Comparison of ENCODE assay signal across 18 cellular contexts in genomic region chr10:44992070-44992731, GRCh38. TPM values are rescaled to one million over a fixed set of nuclear protein-coding genes. Genes with fewer than 3 reads are reported as not detected.
DNase-seq lines count a peak whose midpoint lies in the region; ATAC-seq and TF ChIP-seq lines count a peak whose summit lies in the region.
"Had no signal": no experiment of that assay in that cellular context is flagged by ENCODE, and none has a peak within 500 bp of the region (broad histone marks: within the 10 kb centered on the region; RNA-seq: fewer than 3 reads in every experiment).

No MANE protein-coding gene starts in this region.

- H3K36me3 ChIP-seq in KMS-11 (ENCODE audit: insufficient read depth) (peaks cover 6% of the 10 kb centered on the region; the same call in 1 of the 2 replicates), liver (ENCODE audit: control insufficient read depth in 4 of 4, insufficient read depth in 3 of 4, low read depth in 1 of 4, low read length in 3 of 4) (no peaks in the 10 kb centered on the region), stomach (peaks cover 0 to 51% (median 34%) of the 10 kb centered on the region in 4 donors)
- H3K36me3 ChIP-seq: SJCRH30 had no signal

- no peaks in the 10 kb centered on the region for H4K20me1 ChIP-seq in KMS-11 (ENCODE audit: insufficient read depth)

- H3K27me3 ChIP-seq in KMS-11 (ENCODE audit: insufficient read depth, low read depth) (no peaks in the 10 kb centered on the region), dorsolateral prefrontal cortex (no peaks in the 10 kb centered on the region), liver (ENCODE audit: control insufficient read depth in 4 of 4, insufficient read depth in 4 of 4, low read length in 3 of 4) (no peaks in the 10 kb centered on the region), stomach (no peaks in the 10 kb centered on the region)
- H3K27me3 ChIP-seq: SJCRH30 had no signal

- no peaks in the 10 kb centered on the region for H3K79me2 ChIP-seq in KMS-11 (ENCODE audit: insufficient read depth, low read depth)
- H3K79me2 ChIP-seq: parathyroid adenoma had no signal

- H3K4me2 ChIP-seq in KMS-11: peak overlapping the region; percentile 8; the same call in 1 of the 2 replicates

- in situ Hi-C loops in GM13977 (cut with MboI; ENCODE audit: low pct_unique_long_range_greater_than_20kb, low sequenced_read_pairs, unreplicated experiment): no loop called here

- H2AFZ ChIP-seq in KMS-11 (ENCODE audit: low read depth): no peak overlapping the region
- H2AFZ ChIP-seq: parathyroid adenoma had no signal

- DNase-seq in dorsolateral prefrontal cortex (peak in 3 of 10 donors; percentile 18 to 43 (median 25)), stomach (peak; percentile 83), AG20443 (ENCODE audit: low spot score) (no peak), GM13977 (ENCODE audit: low spot score) (no peak)
- DNase-seq: activated CD4-positive, alpha-beta T cell treated with anti-CD3 and anti-CD28 coated beads for 1 hour; activated T-cell treated with anti-CD3 and anti-CD28 coated beads, Interleukin-2, amount 50 U/mL, for 24 hours; central memory CD4-positive, alpha-beta T cell; DMS153; NCI-H1436; NCI-H446 treated with DMSO at 0.1 percent for 48 hours; SJCRH30; T-helper 9 cell had no signal

- no peak for TF ChIP-seq RAD21 in liver (IDR thresholded peaks at IDR 0.05)

- no peak for TF ChIP-seq EP300 in stomach (IDR thresholded peaks at IDR 0.05)

- H3K27ac ChIP-seq in KMS-11: 0 out of 2 replicates have a peak overlapping the region, but pooled peaks have one; percentile 7
- peak overlapping the region in 57 of 59 donors; percentile 3 to 97 (median 70) for H3K27ac ChIP-seq in dorsolateral prefrontal cortex
- H3K27ac ChIP-seq in liver (ENCODE audit: low read depth in 1 of 2, low read length in 2 of 2): peak overlapping the region; percentile 16 to 20
- H3K27ac ChIP-seq in stomach: peak overlapping the region in 2 of 5 donors; percentile 59 to 96
- H3K27ac ChIP-seq: parathyroid adenoma, SJCRH30 had no signal

- ATAC-seq in HG03045 (IDR thresholded peaks at IDR 0.05; ENCODE audit: unreplicated experiment) (no peak), GM21825 (IDR thresholded peaks at IDR 0.05; ENCODE audit: unreplicated experiment) (no peak)
- ATAC-seq: stimulated activated naive CD8-positive, alpha-beta T cell treated with anti-CD3 and anti-CD28 coated beads, Interleukin-15, amount 100 ng/mL, for 72 hours had no signal

- no peaks in the 10 kb centered on the region for H3K9me3 ChIP-seq in liver (ENCODE audit: control insufficient read depth in 4 of 4, low read length in 3 of 4)
- no peaks in the 10 kb centered on the region for H3K9me3 ChIP-seq in stomach
- H3K9me3 ChIP-seq: SJCRH30 had no signal

- H3K4me3 ChIP-seq in KMS-11 (IDR thresholded peaks at IDR 0.05; ENCODE audit: insufficient read depth, low read depth, low read length) (no peak overlapping the region), dorsolateral prefrontal cortex (no peak overlapping the region), liver (ENCODE audit: low read depth in 1 of 3, low read length in 3 of 3) (no peak overlapping the region), stomach (no peak overlapping the region)
- H3K4me3 ChIP-seq: SJCRH30 had no signal

- intact Hi-C loops in dorsolateral prefrontal cortex (cut with DNase I) (no loop called here), stomach (cut with DNase I; ENCODE audit: low total_unique reads) (no loop called here)

- 61% methylated on average over 11 of the region's 11 CpGs for WGBS in liver
- 44 to 79% (median 68%) methylated on average over 5 to 11 of the region's 11 CpGs for WGBS in stomach, 5 donors

- no peak for TF ChIP-seq CTCF in KMS-11 (conservative IDR thresholded peaks at IDR 0.05; ENCODE audit: low read depth, low read length)
- TF ChIP-seq CTCF in dorsolateral prefrontal cortex (IDR thresholded peaks at IDR 0.05 in 54 of 56, conservative IDR thresholded peaks at IDR 0.05 in 2 of 56; ENCODE audit: low read depth in 1 of 56, partially characterized antibody in 56 of 56): no peak
- TF ChIP-seq CTCF in liver (IDR thresholded peaks at IDR 0.05; ENCODE audit: low read depth, low read length, missing input control): no peak
- no peak for TF ChIP-seq CTCF in stomach (IDR thresholded peaks at IDR 0.05)
- no peak for TF ChIP-seq CTCF in GM13977 (IDR thresholded peaks at IDR 0.05; ENCODE audit: extremely low read depth, insufficient read depth, missing control alignments)

- H3K4me1 ChIP-seq in KMS-11 (ENCODE audit: low read depth, poor library complexity, severe bottlenecking) (peaks cover 73% of the 10 kb centered on the region), liver (ENCODE audit: control insufficient read depth in 4 of 4, insufficient read depth in 4 of 4, low read length in 3 of 4) (peaks cover 48 to 72% (median 56%) of the 10 kb centered on the region in 4 donors), stomach (peaks cover 31 to 65% (median 60%) of the 10 kb centered on the region in 4 donors)
- H3K4me1 ChIP-seq: parathyroid adenoma, SJCRH30 had no signal

- TF ChIP-seq POLR2A in stomach (IDR thresholded peaks at IDR 0.05): no peak

- H3K9ac ChIP-seq in KMS-11: no peak overlapping the region
- H3K9ac ChIP-seq in liver (ENCODE audit: low read depth in 1 of 2, low read length in 2 of 2): no peak overlapping the region
- H3K9ac ChIP-seq: parathyroid adenoma had no signal

TF ChIP-seq in liver, 16 proteins besides CTCF, POLR2A, EP300 and RAD21:
- no peak for TF ChIP-seq HNF4G (IDR thresholded peaks at IDR 0.05)
- peak in 1 of 2 donors; percentile 41 for TF ChIP-seq RXRA (IDR thresholded peaks at IDR 0.05)

RNA-seq across cellular contexts. Expression of gene ZNF22, which starts 8.5 kb away (rescaled TPM):
- 10 to 100 TPM in 117 of 120 experiments, 1 to 10 TPM in 3; 9.2 to 20.9 (median 14.1) TPM for total RNA-seq in dorsolateral prefrontal cortex
- total RNA-seq in liver: 10 to 100 TPM; 19.3 to 22.6 TPM
- 10 to 100 TPM; 10.3 to 21.3 TPM for polyA plus RNA-seq in liver
- 10 to 100 TPM in 3 of 5 donors, 1 to 10 TPM in 1, under 1 TPM in 1; 0.58 to 39.8 (median 13.4) TPM for total RNA-seq in stomach
- polyA plus RNA-seq in stomach: 10 to 100 TPM; 12.1 to 23.5 (median 20.2) TPM

RNA-seq across cellular contexts. Expression of gene DEPP1, which starts 13.6 kb away (rescaled TPM):
- total RNA-seq in dorsolateral prefrontal cortex: 100 to 1,000 TPM in 23 of 120 experiments, 10 to 100 TPM in 91, 1 to 10 TPM in 6; 8.1 to 234 (median 44.3) TPM
- 10 to 100 TPM; 10.7 to 33.4 TPM for total RNA-seq in liver
- polyA plus RNA-seq in liver: 10 to 100 TPM; 33.5 to 79.3 TPM
- total RNA-seq in stomach: 10 to 100 TPM in 4 of 5 donors, 1 to 10 TPM in 1; 9.8 to 72.9 (median 29.0) TPM
- polyA plus RNA-seq in stomach: 10 to 100 TPM; 24.4 to 65.1 (median 42.0) TPM

RNA-seq across cellular contexts. Expression of gene RASSF4, which starts 32.6 kb away (rescaled TPM):
- 100 to 1,000 TPM in 81 of 120 experiments, 10 to 100 TPM in 39; 54.6 to 175 (median 111) TPM for total RNA-seq in dorsolateral prefrontal cortex
- total RNA-seq in liver: 10 to 100 TPM in 1 of 2 donors, 1 to 10 TPM in 1; 8.2 to 26.9 TPM
- 10 to 100 TPM; 12.4 to 12.5 TPM for polyA plus RNA-seq in liver
- 10 to 100 TPM in 4 of 5 donors, 1 to 10 TPM in 1; 7.8 to 74.5 (median 22.7) TPM for total RNA-seq in stomach
- 10 to 100 TPM in 2 of 3 donors, 1 to 10 TPM in 1; 7.8 to 13.7 (median 10.4) TPM for polyA plus RNA-seq in stomach
